In genomic region chr4:8328866-8329559, GRCh38 we compare ENCODE assay signal across 11 cellular contexts. TPM values are rescaled to one million over a fixed set of nuclear protein-coding genes. Genes with fewer than 3 reads are reported as not detected.
"Had no signal": no experiment of that assay in that cellular context is flagged by ENCODE, and none has a peak within 500 bp of the region (broad histone marks: within the 10 kb centered on the region; RNA-seq: fewer than 3 reads in every experiment).

No MANE protein-coding gene starts in this region.

- H3K4me1 Mint-ChIP-seq: activated T-helper 17 cell treated with anti-CD3 and anti-CD28 coated beads, Interleukin-2, amount 50 U/mL, for 72 hours; stimulated activated naive B cell treated with anti-CD40 and anti-IgM and Interleukin-4, amounts not matched to agents 10 μg/mL and 1 μg/mL and 100 μg/mL, for 72 hours; T-cell had no signal

- ATAC-seq: activated CD8-positive, alpha-beta T cell treated with anti-CD3 and anti-CD28 coated beads for 36 hours; activated naive CD4-positive, alpha-beta T cell treated with anti-CD3 and anti-CD28 coated beads, Interleukin-2, amount 50 U/mL, for 72 hours; activated T-helper 17 cell treated with anti-CD3 and anti-CD28 coated beads, Interleukin-2, amount 50 U/mL, for 72 hours; foreskin keratinocyte; stimulated activated naive B cell treated with anti-CD40 and anti-IgM and Interleukin-4, amounts not matched to agents 10 μg/mL and 1 μg/mL and 100 μg/mL, for 72 hours; T-cell had no signal

- DNase-seq: activated CD4-positive, alpha-beta T cell treated with anti-CD3 and anti-CD28 coated beads for 4 hours; activated CD8-positive, alpha-beta T cell treated with anti-CD3 and anti-CD28 coated beads for 36 hours; foreskin keratinocyte; stimulated activated naive B cell treated with anti-CD40 and anti-IgM and Interleukin-4, amounts not matched to agents 10 μg/mL and 1 μg/mL and 100 μg/mL, for 72 hours; T-cell; T1000 had no signal

- H3K27ac Mint-ChIP-seq: activated CD8-positive, alpha-beta T cell treated with anti-CD3 and anti-CD28 coated beads for 36 hours; activated naive CD4-positive, alpha-beta T cell treated with anti-CD3 and anti-CD28 coated beads, Interleukin-2, amount 50 U/mL, for 72 hours; activated T-helper 17 cell treated with anti-CD3 and anti-CD28 coated beads, Interleukin-2, amount 50 U/mL, for 72 hours; stimulated activated naive B cell treated with anti-CD40 and anti-IgM and Interleukin-4, amounts not matched to agents 10 μg/mL and 1 μg/mL and 100 μg/mL, for 72 hours; T-cell had no signal

- H3K9me3 Mint-ChIP-seq: activated CD8-positive, alpha-beta T cell treated with anti-CD3 and anti-CD28 coated beads for 36 hours; activated naive CD4-positive, alpha-beta T cell treated with anti-CD3 and anti-CD28 coated beads, Interleukin-2, amount 50 U/mL, for 72 hours; activated T-helper 17 cell treated with anti-CD3 and anti-CD28 coated beads, Interleukin-2, amount 50 U/mL, for 72 hours had no signal

- H3K36me3 Mint-ChIP-seq: activated naive CD4-positive, alpha-beta T cell treated with anti-CD3 and anti-CD28 coated beads, Interleukin-2, amount 50 U/mL, for 72 hours; T-cell had no signal

- H3K27ac ChIP-seq: foreskin keratinocyte, VCaP had no signal

- H3K27me3 Mint-ChIP-seq: activated CD8-positive, alpha-beta T cell treated with anti-CD3 and anti-CD28 coated beads for 36 hours; activated T-helper 17 cell treated with anti-CD3 and anti-CD28 coated beads, Interleukin-2, amount 50 U/mL, for 72 hours had no signal

- H3K4me3 Mint-ChIP-seq: activated CD8-positive, alpha-beta T cell treated with anti-CD3 and anti-CD28 coated beads for 36 hours; activated T-helper 17 cell treated with anti-CD3 and anti-CD28 coated beads, Interleukin-2, amount 50 U/mL, for 72 hours; stimulated activated naive B cell treated with anti-CD40 and anti-IgM and Interleukin-4, amounts not matched to agents 10 μg/mL and 1 μg/mL and 100 μg/mL, for 72 hours; T-cell had no signal

- H3K36me3 ChIP-seq: heart left ventricle had no signal

- H3K4me3 ChIP-seq: heart left ventricle, smooth muscle cell had no signal

- H3K27me3 ChIP-seq: foreskin keratinocyte, heart left ventricle had no signal

RNA-seq across cellular contexts. Expression of gene HTRA3, which starts 59.5 kb away (rescaled TPM):
- total RNA-seq: activated naive CD4-positive, alpha-beta T cell treated with anti-CD3 and anti-CD28 coated beads, Interleukin-2, amount 50 U/mL, for 72 hours; activated T-helper 17 cell treated with anti-CD3 and anti-CD28 coated beads, Interleukin-2, amount 50 U/mL, for 72 hours; foreskin keratinocyte had no signal
